Comparison of ENCODE assay signal across 9 cellular contexts in the genomic region with DNA sequence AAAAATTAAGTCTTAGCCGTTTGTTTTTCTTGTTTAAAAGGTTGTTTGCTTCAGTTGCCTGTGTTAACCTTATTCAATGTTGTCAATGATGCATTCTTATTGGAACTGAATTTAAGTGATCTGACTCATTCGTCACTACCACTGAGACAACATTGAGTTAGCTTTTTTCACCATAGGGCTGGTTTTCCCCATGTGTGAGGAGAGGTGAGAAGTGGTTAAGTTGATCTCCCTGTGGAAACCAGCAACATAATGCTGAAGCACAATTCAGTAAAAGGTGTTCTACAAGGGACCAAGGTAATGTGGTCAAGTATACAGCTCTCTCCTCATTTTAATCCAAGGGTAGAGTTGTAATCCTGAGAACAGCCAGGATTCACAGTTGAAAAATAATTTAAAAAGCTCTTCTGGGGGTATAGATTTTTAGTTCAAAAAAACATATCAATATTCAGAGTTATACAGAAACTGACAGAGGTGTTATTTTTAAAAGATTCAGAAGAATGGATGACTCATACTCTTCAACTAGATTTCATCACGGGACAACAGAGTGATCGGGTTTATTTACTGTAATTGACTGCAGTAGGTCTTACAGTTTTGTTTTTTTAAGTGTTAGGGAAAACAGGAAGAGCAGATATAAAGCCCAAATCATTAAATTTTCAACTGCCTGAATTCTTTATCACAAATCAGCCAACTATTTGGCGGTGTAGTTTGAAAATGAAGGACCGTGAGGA. TPM values are rescaled to one million over a fixed set of nuclear protein-coding genes. Genes with fewer than 3 reads are reported as not detected.
A peak's percentile ranks its signal among the peaks of the same experiment; 100 is the strongest.
DNase-seq lines count a peak whose midpoint lies in the region; ATAC-seq, FAIRE-seq and TF ChIP-seq lines count a peak whose summit lies in the region.
"Had no signal": no experiment of that assay in that cellular context is flagged by ENCODE, and none has a peak within 500 bp of the region (broad histone marks: within the 10 kb centered on the region; RNA-seq: fewer than 3 reads in every experiment).

No MANE protein-coding gene starts in this region.

- no peak for FAIRE-seq in HTR-8/SVneo (lab: Jason Lieb, UNC)

- H3K36me3 ChIP-seq in SJSA1 (peaks cover 80% of the 10 kb centered on the region), suprapubic skin (peaks cover 64% of the 10 kb centered on the region)

- H3K4me1 ChIP-seq in SJSA1 (replicated peaks): peaks cover 19% of the 10 kb centered on the region
- H3K4me1 ChIP-seq in suprapubic skin: peaks cover 11% of the 10 kb centered on the region

- no peak for DNase-seq in activated T-cell treated with anti-CD3 and anti-CD28 coated beads, Interleukin-2, amount 50 U/mL, for 4 hours
- DNase-seq in activated T-cell treated with anti-CD3 and anti-CD28 coated beads for 4 hours (no peak), SJSA1 (ENCODE audit: low read depth in 1 of 2, low spot score in 2 of 2) (peak in 1 of 2 experiments; percentile 46), fibroblast of peridontal ligament (ENCODE audit: extremely low read depth) (peak; percentile 74), suprapubic skin (ENCODE audit: low spot score in 2 of 2) (no peak), HTR-8/SVneo (ENCODE audit: insufficient read length, low spot score) (no peak), hypothalamus (lab: John Stamatoyannopoulos, UW) (no peak)
- DNase-seq: COR-L47 had no signal

- no peaks in the 10 kb centered on the region for H3K27me3 Mint-ChIP-seq in activated T-cell treated with anti-CD3 and anti-CD28 coated beads, Interleukin-2, amount 50 U/mL, for 4 hours (ENCODE audit: low read depth)

- H3K36me3 Mint-ChIP-seq in activated T-cell treated with anti-CD3 and anti-CD28 coated beads, Interleukin-2, amount 50 U/mL, for 4 hours (ENCODE audit: insufficient read depth): peaks cover 43% of the 10 kb centered on the region

- peaks cover 45% of the 10 kb centered on the region for H3K4me1 Mint-ChIP-seq in activated T-cell treated with anti-CD3 and anti-CD28 coated beads, Interleukin-2, amount 50 U/mL, for 4 hours (ENCODE audit: low read depth)

- TF ChIP-seq EP300 in suprapubic skin (IDR thresholded peaks at IDR 0.05): no peak

- ATAC-seq in activated T-cell treated with anti-CD3 and anti-CD28 coated beads, Interleukin-2, amount 50 U/mL, for 4 hours: peak; percentile 79 to 82
- ATAC-seq in GM19324 (IDR thresholded peaks at IDR 0.05; ENCODE audit: low FRiP score, unreplicated experiment): no peak

- H3K4me3 ChIP-seq in SJSA1 (no peak overlapping the region), suprapubic skin (no peak overlapping the region)

- H3K9me3 Mint-ChIP-seq in activated T-cell treated with anti-CD3 and anti-CD28 coated beads, Interleukin-2, amount 50 U/mL, for 4 hours: no peaks in the 10 kb centered on the region

- H3K4me3 Mint-ChIP-seq in activated T-cell treated with anti-CD3 and anti-CD28 coated beads, Interleukin-2, amount 50 U/mL, for 4 hours: peak overlapping the region; percentile 70

- 0 out of 2 replicates have a peak, but pooled peaks cover 3% of the 10 kb centered on the region for H3K9me3 ChIP-seq in SJSA1 (replicated peaks)
- H3K9me3 ChIP-seq in suprapubic skin: no peaks in the 10 kb centered on the region

- TF ChIP-seq POLR2A in suprapubic skin (IDR thresholded peaks at IDR 0.05): no peak

- TF ChIP-seq CTCF in suprapubic skin (IDR thresholded peaks at IDR 0.05): no peak

- peak overlapping the region; percentile 57 for H3K27ac ChIP-seq in SJSA1
- H3K27ac ChIP-seq in suprapubic skin: peak overlapping the region; percentile 20

- 57% methylated on average over 6 of the region's 6 CpGs for WGBS in suprapubic skin

- no peaks in the 10 kb centered on the region for H3K27me3 ChIP-seq in SJSA1 (replicated peaks)
- H3K27me3 ChIP-seq in suprapubic skin: no peaks in the 10 kb centered on the region

RNA-seq across cellular contexts. Expression of gene NOP58, which starts 12.6 kb away (rescaled TPM):
- 100 to 1,000 TPM; 349 to 393 (median 377) TPM for total RNA-seq in activated T-cell treated with anti-CD3 and anti-CD28 coated beads, Interleukin-2, amount 50 U/mL, for 4 hours
- total RNA-seq in SJSA1 (2014; rRNA removed; shearing (Covaris generic)): 102 and 173 TPM in 2 replicates
- 10 to 100 TPM; 48.0 to 96.9 (median 56.8) TPM for total RNA-seq in suprapubic skin

RNA-seq across cellular contexts. Expression of gene SUMO1, which starts 39.8 kb away (rescaled TPM):
- total RNA-seq in activated T-cell treated with anti-CD3 and anti-CD28 coated beads, Interleukin-2, amount 50 U/mL, for 4 hours: 100 to 1,000 TPM in 2 of 3 donors, 10 to 100 TPM in 1; 96.6 to 110 (median 105) TPM
- total RNA-seq in SJSA1 (2014; rRNA removed; shearing (Covaris generic)): 143 and 188 TPM in 2 replicates
- 10 to 100 TPM; 29.0 to 44.0 (median 37.8) TPM for total RNA-seq in suprapubic skin
